ENCODE assay signal across 17 cellular contexts in the genomic region with DNA sequence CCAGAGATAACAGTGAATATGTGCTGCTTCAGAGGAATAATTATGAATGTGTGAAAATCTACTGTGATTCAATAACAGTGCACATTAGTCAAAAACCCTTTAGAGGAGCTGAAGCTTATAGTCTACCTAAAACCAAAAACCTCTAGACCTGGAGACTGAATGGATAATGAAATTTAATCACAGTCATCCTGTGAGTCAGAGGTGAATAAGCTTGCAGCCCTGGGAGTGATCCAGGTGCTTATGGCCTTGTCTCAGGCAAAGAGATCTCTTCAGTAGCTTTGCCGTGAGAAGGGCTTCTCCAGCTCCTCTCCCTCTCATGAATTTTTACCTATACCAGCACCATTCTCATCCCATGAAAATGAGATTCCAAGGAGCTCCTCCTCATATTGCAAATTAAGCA.
DNase-seq lines count a peak whose midpoint lies in the region; ATAC-seq and TF ChIP-seq lines count a peak whose summit lies in the region.
"Had no signal": no experiment of that assay in that cellular context is flagged by ENCODE, and none has a peak within 500 bp of the region (broad histone marks: within the 10 kb centered on the region; RNA-seq: fewer than 3 reads in every experiment).

No MANE protein-coding gene starts in this region.

- H3K27me3 ChIP-seq in skeletal muscle satellite cell (ENCODE audit: control insufficient read depth, insufficient read depth, low read length), result no peaks in the 10 kb centered on the region
- peaks cover 0 to 4% of the 10 kb centered on the region in 2 donors for H3K27me3 ChIP-seq in left lung
- H3K27me3 ChIP-seq: thyroid gland had no signal

- no peak overlapping the region for H3K27ac ChIP-seq in left lung
- H3K27ac ChIP-seq: thyroid gland had no signal

- DNase-seq in DMS53 (lab: John Stamatoyannopoulos, UW), result peak; percentile 58
- no peak for DNase-seq in DMS53 treated with DMSO at 0.1 percent for 48 hours (lab: John Stamatoyannopoulos, UW; ENCODE audit: unreplicated experiment)
- peak; percentile 45 for DNase-seq in NCI-H69 (lab: John Stamatoyannopoulos, UW)
- peak; percentile 39 for DNase-seq in choroid plexus epithelial cell (ENCODE audit: low read depth)
- no peak for DNase-seq in DMS 273 treated with DMSO at 0.1 percent for 48 hours (lab: John Stamatoyannopoulos, UW)
- DNase-seq in left lung, result no peak
- no peak for DNase-seq in effector CD8-positive, alpha-beta T cell (lab: John Stamatoyannopoulos, UW)
- DNase-seq: 8988T; activated CD4-positive, alpha-beta T cell treated with anti-CD3 and anti-CD28 coated beads, Interleukin-2, amount 10 ng/mL, durations not matched to agents 7 days and 5 days; Caco-2; hypothalamus; Kasumi-1; OCI-M1; stimulated activated CD4-positive, alpha-beta T cell treated with anti-CD3 and anti-CD28 coated beads, Interleukin-12 subunit alpha, Interleukin-12 subunit beta, amount 100 ng/mL, for 4 hours; thyroid gland had no signal

- H3K9me3 ChIP-seq in skeletal muscle satellite cell (replicated peaks; ENCODE audit: low read length) (no peaks in the 10 kb centered on the region), left lung (no peaks in the 10 kb centered on the region)
- H3K9me3 ChIP-seq: Caco-2, thyroid gland had no signal

- H3K4me2 ChIP-seq in skeletal muscle satellite cell (ENCODE audit: low read length), result peak overlapping the region; percentile 40

- no peaks in the 10 kb centered on the region for H3K36me3 ChIP-seq in skeletal muscle satellite cell (ENCODE audit: insufficient read depth, low read length)
- H3K36me3 ChIP-seq in left lung, result no peaks in the 10 kb centered on the region
- H3K36me3 ChIP-seq: thyroid gland had no signal

- TF ChIP-seq CTCF in choroid plexus epithelial cell (conservative IDR thresholded peaks at IDR 0.05; ENCODE audit: low read depth, low read length) (no peak), left lung (IDR thresholded peaks at IDR 0.05) (no peak)

- H3K9ac ChIP-seq in skeletal muscle satellite cell (ENCODE audit: low read depth, low read length), result no peak overlapping the region

- H3K4me1 ChIP-seq in skeletal muscle satellite cell (ENCODE audit: control insufficient read depth, insufficient read depth, low read length), result peaks cover 50% of the 10 kb centered on the region
- no peaks in the 10 kb centered on the region for H3K4me1 ChIP-seq in left lung
- H3K4me1 ChIP-seq: Caco-2, thyroid gland had no signal

- intact Hi-C loops in left lung (cut with DNase I), result no loop called here

- no peak overlapping the region for H3K4me3 ChIP-seq in choroid plexus epithelial cell (ENCODE audit: low read depth, low read length)
- no peak overlapping the region for H3K4me3 ChIP-seq in skeletal muscle satellite cell (ENCODE audit: low read length)
- no peak overlapping the region for H3K4me3 ChIP-seq in left lung
- H3K4me3 ChIP-seq: thyroid gland had no signal

- ATAC-seq in left lung, result no peak
- ATAC-seq: activated T-helper 17 cell treated with anti-CD3 and anti-CD28 coated beads, Interleukin-2, amount 50 U/mL, for 72 hours had no signal

Comparison
In these comparisons a context has a peak if more than half of its experiments do, and no peak if none do; other contexts are left out.
1. DNase-seq: peak in DMS53 (single experiment), NCI-H69 (single experiment) and choroid plexus epithelial cell (single experiment); none in DMS53 treated with DMSO at 0.1 percent for 48 hours (single experiment), DMS 273 treated with DMSO at 0.1 percent for 48 hours (single experiment), left lung (0 of 2) and effector CD8-positive, alpha-beta T cell (single experiment).